ENCODE assay signal across 20 cellular contexts in the genomic region with DNA sequence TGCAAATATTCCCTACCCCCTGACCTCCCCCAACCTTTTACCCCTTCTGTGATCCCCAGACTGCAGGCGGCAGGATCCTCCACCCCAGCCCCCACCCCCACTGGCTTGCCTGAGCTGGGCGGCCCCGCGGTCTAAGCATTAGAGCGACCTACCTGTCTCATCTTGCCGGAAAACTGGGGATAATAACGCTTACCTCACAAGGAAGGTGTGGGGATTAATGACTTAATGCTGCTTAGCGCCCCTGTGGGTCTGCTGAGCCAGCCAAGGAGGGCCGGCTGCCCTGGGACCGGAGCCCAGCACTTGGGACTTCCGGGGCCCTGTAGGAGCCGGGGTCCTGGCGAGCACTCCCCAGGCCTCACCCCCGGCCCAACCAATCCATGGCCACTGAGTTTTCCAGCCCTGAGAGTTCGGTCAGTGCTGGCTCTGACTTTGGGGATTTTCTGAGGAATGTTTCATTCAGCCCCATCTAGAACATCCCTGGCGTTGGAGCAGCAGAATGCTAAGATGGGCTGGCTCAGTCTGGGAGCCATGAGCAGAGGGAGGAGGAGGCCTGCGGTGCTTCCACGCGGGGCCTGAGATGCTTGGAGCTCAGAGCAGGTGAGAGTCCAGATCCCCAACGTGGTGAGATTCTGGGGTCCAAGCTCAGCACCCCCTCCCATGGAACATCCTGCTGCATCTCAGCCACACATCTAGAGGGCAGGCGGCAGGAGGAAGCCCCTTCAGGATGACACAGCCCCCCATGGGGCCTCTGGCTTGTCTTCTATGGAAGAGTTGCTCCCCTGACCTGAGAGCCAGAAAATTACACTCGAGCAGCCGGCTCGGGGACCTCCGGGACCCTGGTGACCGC.
"Had no signal": no experiment of that assay in that cellular context is flagged by ENCODE, and none has a peak within 500 bp of the region (broad histone marks: within the 10 kb centered on the region; RNA-seq: fewer than 3 reads in every experiment).

No MANE protein-coding gene starts in this region.

- H3K4me3 ChIP-seq: body of pancreas, esophagus muscularis mucosa, thyroid gland had no signal

- ATAC-seq: activated CD8-positive, alpha-beta memory T cell treated with anti-CD3 and anti-CD28 coated beads, Interleukin-2, amount 10 ng/mL, durations not matched to agents 7 days and 5 days; activated T-helper 17 cell treated with anti-CD3 and anti-CD28 coated beads, Interleukin-2, amount 50 U/mL, for 72 hours; body of pancreas; left lobe of liver; naive thymus-derived CD4-positive, alpha-beta T cell; WTC11 had no signal

- H3K36me3 ChIP-seq: esophagus muscularis mucosa, neutrophil, thyroid gland had no signal

- H3K4me1 ChIP-seq: parathyroid adenoma, thyroid gland had no signal

- DNase-seq: activated CD4-positive, alpha-beta memory T cell treated with anti-CD3 and anti-CD28 coated beads for 36 hours; activated CD4-positive, alpha-beta T cell treated with anti-CD3 and anti-CD28 coated beads for 4 hours; activated CD8-positive, alpha-beta memory T cell treated with anti-CD3 and anti-CD28 coated beads, Interleukin-2, amount 10 ng/mL, durations not matched to agents 7 days and 5 days; activated naive CD4-positive, alpha-beta T cell; activated naive CD8-positive, alpha-beta T cell treated with anti-CD3 and anti-CD28 coated beads for 36 hours; central memory CD4-positive, alpha-beta T cell; hypothalamus; kidney; naive thymus-derived CD4-positive, alpha-beta T cell; stimulated activated CD8-positive, alpha-beta memory T cell treated with anti-CD3 and anti-CD28 coated beads, Interleukin-4, amount 100 ng/mL, for 48 hours; stimulated activated naive CD4-positive, alpha-beta T cell; SW 1271; thyroid gland had no signal

- H3K27me3 ChIP-seq: body of pancreas, thyroid gland had no signal

- H3K27ac ChIP-seq: body of pancreas, esophagus muscularis mucosa, neutrophil, parathyroid adenoma, thyroid gland had no signal

- H3K9me3 ChIP-seq: body of pancreas, esophagus muscularis mucosa, neutrophil, thyroid gland had no signal
